ENCODE assay signal across 1 cellular context in genomic region chr1:27233677-27234053, GRCh38.
TF ChIP-seq lines count a peak whose summit lies in the region.

No MANE protein-coding gene starts in this region.

TF ChIP-seq in H1, 55 proteins besides CTCF, POLR2A, EP300 and RAD21 (continued from another document):
- TF ChIP-seq CHD7 (IDR thresholded peaks at IDR 0.05; ENCODE audit: insufficient replicate concordance, low read length): no peak
- no peak for TF ChIP-seq TAF1 (IDR thresholded peaks at IDR 0.05; ENCODE audit: low read depth, low read length)
- no peak for TF ChIP-seq CHD1 (IDR thresholded peaks at IDR 0.05; ENCODE audit: low read depth, low read length)
- no peak for TF ChIP-seq SIX5 (IDR thresholded peaks at IDR 0.05; ENCODE audit: low read depth, low read length)
- no peak for TF ChIP-seq TCF12 (IDR thresholded peaks at IDR 0.05; ENCODE audit: low read depth, low read length)
